1 cellular context compared by ENCODE assay signal in the genomic region with DNA sequence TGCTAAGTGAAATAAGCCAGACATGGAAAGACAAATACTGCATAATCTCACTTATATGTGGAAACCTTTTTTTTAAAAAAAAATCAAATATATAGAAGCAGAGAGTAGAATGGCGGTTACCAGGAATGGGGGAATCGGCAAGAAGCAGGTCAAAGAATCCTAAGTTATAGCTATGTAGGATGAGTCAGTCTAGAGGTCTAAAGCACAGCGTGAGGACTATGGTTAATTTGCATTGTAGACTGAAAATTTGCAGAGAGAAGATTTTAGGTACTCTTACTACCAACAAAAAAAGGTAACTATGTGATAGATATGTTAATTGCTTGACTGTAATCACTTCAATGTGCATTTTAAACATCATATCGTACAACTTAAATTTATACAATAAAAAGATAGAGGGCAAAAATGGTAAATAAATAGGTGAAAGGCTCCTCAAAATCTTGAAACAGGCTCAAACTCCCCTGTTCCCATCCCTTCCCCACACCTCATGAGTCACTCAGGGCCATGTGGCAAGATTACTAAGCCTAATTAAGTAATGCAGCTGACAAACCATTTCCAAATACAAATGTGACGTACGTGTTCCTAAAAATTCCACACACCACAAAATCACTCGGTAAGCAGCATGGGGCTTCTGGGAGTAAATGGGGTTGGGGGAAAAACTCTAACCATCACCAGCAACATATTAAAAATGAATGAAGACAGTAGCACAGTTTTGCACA.
TF ChIP-seq lines count a peak whose summit lies in the region.

No MANE protein-coding gene starts in this region.

TF ChIP-seq in SK-N-SH, 30 proteins besides CTCF, POLR2A, EP300 and RAD21 (continued from another document):
- TF ChIP-seq, protein P1, sequence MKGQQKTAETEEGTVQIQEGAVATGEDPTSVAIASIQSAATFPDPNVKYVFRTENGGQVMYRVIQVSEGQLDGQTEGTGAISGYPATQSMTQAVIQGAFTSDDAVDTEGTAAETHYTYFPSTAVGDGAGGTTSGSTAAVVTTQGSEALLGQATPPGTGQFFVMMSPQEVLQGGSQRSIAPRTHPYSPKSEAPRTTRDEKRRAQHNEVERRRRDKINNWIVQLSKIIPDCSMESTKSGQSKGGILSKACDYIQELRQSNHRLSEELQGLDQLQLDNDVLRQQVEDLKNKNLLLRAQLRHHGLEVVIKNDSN (IDR thresholded peaks at IDR 0.05; ENCODE audit: borderline replicate concordance, low read depth), result 0 out of 2 replicates have a peak, but pooled peaks have one; percentile 25
- TF ChIP-seq FOXJ3 (CRISPR knock-in tag; IDR thresholded peaks at IDR 0.05), result no peak
- TF ChIP-seq, protein P2, sequence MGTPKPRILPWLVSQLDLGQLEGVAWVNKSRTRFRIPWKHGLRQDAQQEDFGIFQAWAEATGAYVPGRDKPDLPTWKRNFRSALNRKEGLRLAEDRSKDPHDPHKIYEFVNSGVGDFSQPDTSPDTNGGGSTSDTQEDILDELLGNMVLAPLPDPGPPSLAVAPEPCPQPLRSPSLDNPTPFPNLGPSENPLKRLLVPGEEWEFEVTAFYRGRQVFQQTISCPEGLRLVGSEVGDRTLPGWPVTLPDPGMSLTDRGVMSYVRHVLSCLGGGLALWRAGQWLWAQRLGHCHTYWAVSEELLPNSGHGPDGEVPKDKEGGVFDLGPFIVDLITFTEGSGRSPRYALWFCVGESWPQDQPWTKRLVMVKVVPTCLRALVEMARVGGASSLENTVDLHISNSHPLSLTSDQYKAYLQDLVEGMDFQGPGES (IDR thresholded peaks at IDR 0.05; ENCODE audit: low read depth, low read length), result no peak
- TF ChIP-seq, protein P3, sequence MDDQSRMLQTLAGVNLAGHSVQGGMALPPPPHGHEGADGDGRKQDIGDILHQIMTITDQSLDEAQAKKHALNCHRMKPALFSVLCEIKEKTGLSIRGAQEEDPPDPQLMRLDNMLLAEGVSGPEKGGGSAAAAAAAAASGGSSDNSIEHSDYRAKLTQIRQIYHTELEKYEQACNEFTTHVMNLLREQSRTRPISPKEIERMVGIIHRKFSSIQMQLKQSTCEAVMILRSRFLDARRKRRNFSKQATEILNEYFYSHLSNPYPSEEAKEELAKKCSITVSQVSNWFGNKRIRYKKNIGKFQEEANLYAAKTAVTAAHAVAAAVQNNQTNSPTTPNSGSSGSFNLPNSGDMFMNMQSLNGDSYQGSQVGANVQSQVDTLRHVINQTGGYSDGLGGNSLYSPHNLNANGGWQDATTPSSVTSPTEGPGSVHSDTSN (IDR thresholded peaks at IDR 0.05), result peak; percentile 14; the same call in 1 of the 2 replicates
- no peak for TF ChIP-seq REST (IDR thresholded peaks at IDR 0.05; ENCODE audit: low read depth, low read length)
- no peak for TF ChIP-seq MAX (IDR thresholded peaks at IDR 0.05; ENCODE audit: low read depth)
- no peak for TF ChIP-seq TEAD4 (IDR thresholded peaks at IDR 0.05; ENCODE audit: borderline replicate concordance, insufficient read depth)
- TF ChIP-seq SMC3 (IDR thresholded peaks at IDR 0.05; ENCODE audit: low read depth, low read length), result no peak
- TF ChIP-seq POLR2AphosphoS5 (IDR thresholded peaks at IDR 0.05; ENCODE audit: low read depth, low read length), result no peak
- no peak for TF ChIP-seq MEF2A (IDR thresholded peaks at IDR 0.05; ENCODE audit: borderline replicate concordance, low read depth)
- TF ChIP-seq, protein P4, sequence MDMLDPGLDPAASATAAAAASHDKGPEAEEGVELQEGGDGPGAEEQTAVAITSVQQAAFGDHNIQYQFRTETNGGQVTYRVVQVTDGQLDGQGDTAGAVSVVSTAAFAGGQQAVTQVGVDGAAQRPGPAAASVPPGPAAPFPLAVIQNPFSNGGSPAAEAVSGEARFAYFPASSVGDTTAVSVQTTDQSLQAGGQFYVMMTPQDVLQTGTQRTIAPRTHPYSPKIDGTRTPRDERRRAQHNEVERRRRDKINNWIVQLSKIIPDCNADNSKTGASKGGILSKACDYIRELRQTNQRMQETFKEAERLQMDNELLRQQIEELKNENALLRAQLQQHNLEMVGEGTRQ (IDR thresholded peaks at IDR 0.05; ENCODE audit: borderline replicate concordance, low read depth, low read length), result no peak
- TF ChIP-seq FOSL2 (IDR thresholded peaks at IDR 0.05; ENCODE audit: borderline replicate concordance, low read depth), result peak; percentile 54; the same call in 1 of the 2 replicates
TF ChIP-seq in SK-N-SH: peak in this region for 4.
